In the genomic region with DNA sequence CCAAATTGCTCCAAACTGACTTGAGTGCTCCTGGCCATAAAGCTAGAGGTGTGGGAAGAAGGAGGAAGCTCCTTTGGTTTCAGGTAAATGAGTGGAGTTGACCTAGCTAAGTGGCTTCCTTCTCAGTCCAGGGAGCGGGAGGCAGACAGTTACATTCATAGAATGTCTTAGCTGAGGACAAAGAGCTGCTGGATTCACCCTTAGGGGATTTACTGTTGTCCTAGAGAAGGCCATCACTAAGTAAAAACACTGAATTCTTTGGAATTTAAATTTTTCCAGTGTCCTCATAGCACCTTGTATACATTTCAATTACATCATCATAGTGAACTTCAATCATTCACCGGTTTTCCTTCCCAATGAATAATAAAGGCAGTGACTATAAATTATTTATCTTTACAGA, we compare ENCODE assay signal across 43 cellular contexts. TPM values are rescaled to one million over a fixed set of nuclear protein-coding genes. Genes with fewer than 3 reads are reported as not detected.
"Had no signal": no experiment of that assay in that cellular context is flagged by ENCODE, and none has a peak within 500 bp of the region (broad histone marks: within the 10 kb centered on the region; RNA-seq: fewer than 3 reads in every experiment).

No MANE protein-coding gene starts in this region.

- H3K4me1 ChIP-seq: adrenal gland, ascending aorta, breast epithelium, colonic mucosa, esophagus squamous epithelium, heart right ventricle had no signal

- H3K27ac ChIP-seq: adrenal gland, ascending aorta, breast epithelium, cardiac muscle cell, colonic mucosa, epithelial cell of prostate, esophagus squamous epithelium, gastroesophageal sphincter, heart right ventricle, WERI-Rb-1 had no signal

- H3K27me3 Mint-ChIP-seq: activated CD4-positive, alpha-beta memory T cell treated with anti-CD3 and anti-CD28 coated beads for 36 hours; activated CD4-positive, alpha-beta T cell treated with anti-CD3 and anti-CD28 coated beads for 36 hours; activated CD8-positive, alpha-beta memory T cell treated with anti-CD3 and anti-CD28 coated beads, Interleukin-2, amount 10 ng/mL, durations not matched to agents 7 days and 5 days; activated naive CD4-positive, alpha-beta T cell treated with anti-CD3 and anti-CD28 coated beads, Interleukin-2, amount 50 U/mL, for 24 hours; activated naive CD8-positive, alpha-beta T cell treated with anti-CD3 and anti-CD28 coated beads for 36 hours; activated naive CD8-positive, alpha-beta T cell treated with anti-CD3 and anti-CD28 coated beads, Interleukin-2, amount 50 U/mL, for 24 hours; brain; T-helper 17 cell had no signal

- FAIRE-seq: endometrium, endothelial cell of umbilical vein had no signal

- H3K9me3 Mint-ChIP-seq: activated CD4-positive, alpha-beta memory T cell treated with anti-CD3 and anti-CD28 coated beads for 36 hours; activated CD4-positive, alpha-beta T cell treated with anti-CD3 and anti-CD28 coated beads, Interleukin-2, amount 10 ng/mL, durations not matched to agents 24 days and 14 days; activated naive CD4-positive, alpha-beta T cell treated with anti-CD3 and anti-CD28 coated beads for 36 hours; activated naive CD4-positive, alpha-beta T cell treated with anti-CD3 and anti-CD28 coated beads, Interleukin-2, amount 50 U/mL, for 24 hours; activated naive CD8-positive, alpha-beta T cell treated with anti-CD3 and anti-CD28 coated beads for 36 hours; activated naive CD8-positive, alpha-beta T cell treated with anti-CD3 and anti-CD28 coated beads, Interleukin-2, amount 50 U/mL, for 24 hours; activated T-helper 1 cell treated with anti-CD3 and anti-CD28 coated beads, Interleukin-12 subunit alpha, Interleukin-12 subunit beta, Interleukin-2, Interleukin-4 antibody, amounts not matched to agents 30 ng/mL and 10 ng/mL and 1 ng/mL, durations not matched to agents 14 hours and 24 hours and 36 hours; activated T-helper 2 cell treated with anti-CD3 and anti-CD28 coated beads, Interferon-gamma antibody, Interleukin-2, Interleukin-4, amounts not matched to agents 10 μg/mL and 5 μg/mL and 100 μg/mL, durations not matched to agents 14 hours and 24 hours and 36 hours; brain; T-helper 2 cell treated with Interferon-gamma antibody and Interleukin-4, amounts not matched to agents 5 μg/mL and 100 μg/mL, for 36 hours had no signal

- H3K4me3 Mint-ChIP-seq: activated CD4-positive, alpha-beta memory T cell treated with anti-CD3 and anti-CD28 coated beads for 36 hours; activated CD4-positive, alpha-beta T cell treated with anti-CD3 and anti-CD28 coated beads for 36 hours; activated CD4-positive, alpha-beta T cell treated with anti-CD3 and anti-CD28 coated beads, Interleukin-2, amount 10 ng/mL, durations not matched to agents 24 days and 14 days; activated CD8-positive, alpha-beta memory T cell treated with anti-CD3 and anti-CD28 coated beads, Interleukin-2, amount 10 ng/mL, durations not matched to agents 7 days and 5 days; activated CD8-positive, alpha-beta T cell treated with anti-CD3 and anti-CD28 coated beads, Interleukin-2, amount 10 ng/mL, durations not matched to agents 7 days and 5 days; activated naive CD4-positive, alpha-beta T cell treated with anti-CD3 and anti-CD28 coated beads for 36 hours; activated naive CD4-positive, alpha-beta T cell treated with anti-CD3 and anti-CD28 coated beads, Interleukin-2, amount 50 U/mL, for 24 hours; activated naive CD8-positive, alpha-beta T cell treated with anti-CD3 and anti-CD28 coated beads for 36 hours; activated naive CD8-positive, alpha-beta T cell treated with anti-CD3 and anti-CD28 coated beads, Interleukin-2, amount 50 U/mL, for 24 hours; activated T-helper 1 cell treated with anti-CD3 and anti-CD28 coated beads, Interleukin-12 subunit alpha, Interleukin-12 subunit beta, Interleukin-2, Interleukin-4 antibody, amounts not matched to agents 30 ng/mL and 10 ng/mL and 1 ng/mL, durations not matched to agents 14 hours and 24 hours and 36 hours; brain; T-helper 17 cell; T-helper 2 cell treated with Interferon-gamma antibody and Interleukin-4, amounts not matched to agents 5 μg/mL and 100 μg/mL, for 36 hours had no signal

- H3K27me3 ChIP-seq: adrenal gland, ascending aorta, breast epithelium, cardiac muscle cell, colonic mucosa, esophagus squamous epithelium, gastroesophageal sphincter, heart right ventricle had no signal

- H3K4me3 ChIP-seq: adrenal gland, ascending aorta, breast epithelium, cardiac muscle cell, colonic mucosa, esophagus squamous epithelium, gastroesophageal sphincter, heart right ventricle had no signal

- H3K36me3 Mint-ChIP-seq: activated CD4-positive, alpha-beta memory T cell treated with anti-CD3 and anti-CD28 coated beads for 36 hours; activated CD8-positive, alpha-beta memory T cell treated with anti-CD3 and anti-CD28 coated beads, Interleukin-2, amount 10 ng/mL, durations not matched to agents 7 days and 5 days; activated naive CD4-positive, alpha-beta T cell treated with anti-CD3 and anti-CD28 coated beads, Interleukin-2, amount 50 U/mL, for 24 hours; activated naive CD8-positive, alpha-beta T cell treated with anti-CD3 and anti-CD28 coated beads for 36 hours; brain had no signal

- H3K36me3 ChIP-seq: adrenal gland, ascending aorta, breast epithelium, cardiac muscle cell, colonic mucosa, esophagus squamous epithelium, gastroesophageal sphincter, heart right ventricle, WERI-Rb-1 had no signal

- H3K9me3 ChIP-seq: adrenal gland, ascending aorta, breast epithelium, colonic mucosa, esophagus squamous epithelium, gastroesophageal sphincter, heart right ventricle had no signal

- H3K4me1 Mint-ChIP-seq: activated CD4-positive, alpha-beta T cell treated with anti-CD3 and anti-CD28 coated beads for 36 hours; activated CD4-positive, alpha-beta T cell treated with anti-CD3 and anti-CD28 coated beads, Interleukin-2, amount 10 ng/mL, durations not matched to agents 24 days and 14 days; activated CD8-positive, alpha-beta memory T cell treated with anti-CD3 and anti-CD28 coated beads, Interleukin-2, amount 10 ng/mL, durations not matched to agents 7 days and 5 days; activated naive CD4-positive, alpha-beta T cell treated with anti-CD3 and anti-CD28 coated beads, Interleukin-2, amount 50 U/mL, for 24 hours; activated naive CD8-positive, alpha-beta T cell treated with anti-CD3 and anti-CD28 coated beads for 36 hours; activated naive CD8-positive, alpha-beta T cell treated with anti-CD3 and anti-CD28 coated beads, Interleukin-2, amount 50 U/mL, for 24 hours; T-helper 17 cell had no signal

- H3K27ac Mint-ChIP-seq: activated CD4-positive, alpha-beta memory T cell treated with anti-CD3 and anti-CD28 coated beads for 36 hours; activated CD4-positive, alpha-beta T cell treated with anti-CD3 and anti-CD28 coated beads for 36 hours; activated CD4-positive, alpha-beta T cell treated with anti-CD3 and anti-CD28 coated beads, Interleukin-2, amount 10 ng/mL, durations not matched to agents 24 days and 14 days; activated CD8-positive, alpha-beta memory T cell treated with anti-CD3 and anti-CD28 coated beads, Interleukin-2, amount 10 ng/mL, durations not matched to agents 7 days and 5 days; activated CD8-positive, alpha-beta T cell treated with anti-CD3 and anti-CD28 coated beads, Interleukin-2, amount 10 ng/mL, durations not matched to agents 7 days and 5 days; activated naive CD4-positive, alpha-beta T cell treated with anti-CD3 and anti-CD28 coated beads for 36 hours; activated naive CD4-positive, alpha-beta T cell treated with anti-CD3 and anti-CD28 coated beads, Interleukin-2, amount 50 U/mL, for 24 hours; activated naive CD8-positive, alpha-beta T cell treated with anti-CD3 and anti-CD28 coated beads for 36 hours; activated naive CD8-positive, alpha-beta T cell treated with anti-CD3 and anti-CD28 coated beads, Interleukin-2, amount 50 U/mL, for 24 hours; activated T-helper 1 cell treated with anti-CD3 and anti-CD28 coated beads, Interleukin-12 subunit alpha, Interleukin-12 subunit beta, Interleukin-2, Interleukin-4 antibody, amounts not matched to agents 30 ng/mL and 10 ng/mL and 1 ng/mL, durations not matched to agents 14 hours and 24 hours and 36 hours; activated T-helper 2 cell treated with anti-CD3 and anti-CD28 coated beads, Interferon-gamma antibody, Interleukin-2, Interleukin-4, amounts not matched to agents 10 μg/mL and 5 μg/mL and 100 μg/mL, durations not matched to agents 14 hours and 24 hours and 36 hours; brain; T-helper 17 cell; T-helper 2 cell treated with Interferon-gamma antibody and Interleukin-4, amounts not matched to agents 5 μg/mL and 100 μg/mL, for 36 hours had no signal

- ATAC-seq: activated CD4-positive, alpha-beta T cell treated with anti-CD3 and anti-CD28 coated beads for 36 hours; activated CD8-positive, alpha-beta memory T cell treated with anti-CD3 and anti-CD28 coated beads, Interleukin-2, amount 10 ng/mL, durations not matched to agents 7 days and 5 days; activated CD8-positive, alpha-beta T cell treated with anti-CD3 and anti-CD28 coated beads, Interleukin-2, amount 10 ng/mL, durations not matched to agents 7 days and 5 days; activated naive CD8-positive, alpha-beta T cell treated with anti-CD3 and anti-CD28 coated beads, Interleukin-2, amount 50 U/mL, for 24 hours; gastroesophageal sphincter; heart right ventricle; T-helper 17 cell had no signal

- DNase-seq: activated CD4-positive, alpha-beta memory T cell treated with anti-CD3 and anti-CD28 coated beads for 36 hours; activated CD4-positive, alpha-beta T cell treated with anti-CD3 and anti-CD28 coated beads for 36 hours; activated CD4-positive, alpha-beta T cell treated with anti-CD3 and anti-CD28 coated beads, Interleukin-2, amount 10 ng/mL, durations not matched to agents 24 days and 14 days; activated CD4-positive, CD25-positive, alpha-beta regulatory T cell; activated CD4-positive, CD25-positive, alpha-beta regulatory T cell treated with anti-CD3 and anti-CD28 coated beads, Interleukin-2, amount 50 U/mL, for 72 hours; activated CD8-positive, alpha-beta memory T cell treated with anti-CD3 and anti-CD28 coated beads, Interleukin-2, amount 10 ng/mL, durations not matched to agents 7 days and 5 days; activated CD8-positive, alpha-beta memory T cell treated with anti-CD3 and anti-CD28 coated beads, Interleukin-2, amount 50 U/mL, for 4 hours; activated CD8-positive, alpha-beta T cell treated with anti-CD3 and anti-CD28 coated beads, Interleukin-2, amount 10 ng/mL, durations not matched to agents 7 days and 5 days; activated effector memory CD4-positive, alpha-beta T cell treated with anti-CD3 and anti-CD28 coated beads, Interleukin-2, amount 50 U/mL, for 16 hours; activated naive CD4-positive, alpha-beta T cell treated with anti-CD3 and anti-CD28 coated beads for 36 hours; activated naive CD8-positive, alpha-beta T cell treated with anti-CD3 and anti-CD28 coated beads for 36 hours; activated naive CD8-positive, alpha-beta T cell treated with anti-CD3 and anti-CD28 coated beads, Interleukin-2, amount 50 U/mL, for 24 hours; activated T-cell treated with anti-CD3 and anti-CD28 coated beads, Interleukin-2, amount 50 U/mL, for 1 hour; activated T-cell treated with anti-CD3 and anti-CD28 coated beads, Interleukin-2, amount 50 U/mL, for 48 hours; adrenal gland; amygdala; central memory CD4-positive, alpha-beta T cell; cerebellar nuclear complex; colonic mucosa; effector CD8-positive, alpha-beta T cell; esophagus squamous epithelium; foreskin melanocyte; heart right ventricle; T-helper 17 cell; T1000; WERI-Rb-1 had no signal

RNA-seq across cellular contexts. Expression of a gene that starts 27.3 kb away (rescaled TPM):
- total RNA-seq: activated CD4-positive, alpha-beta memory T cell treated with anti-CD3 and anti-CD28 coated beads for 36 hours; activated CD4-positive, alpha-beta T cell treated with anti-CD3 and anti-CD28 coated beads for 36 hours; activated CD4-positive, alpha-beta T cell treated with anti-CD3 and anti-CD28 coated beads, Interleukin-2, amount 10 ng/mL, durations not matched to agents 24 days and 14 days; activated CD8-positive, alpha-beta memory T cell treated with anti-CD3 and anti-CD28 coated beads for 36 hours; activated CD8-positive, alpha-beta memory T cell treated with anti-CD3 and anti-CD28 coated beads, Interleukin-2, amount 10 ng/mL, durations not matched to agents 7 days and 5 days; activated CD8-positive, alpha-beta T cell treated with anti-CD3 and anti-CD28 coated beads, Interleukin-2, amount 10 ng/mL, durations not matched to agents 7 days and 5 days; activated naive CD4-positive, alpha-beta T cell treated with anti-CD3 and anti-CD28 coated beads for 36 hours; activated naive CD8-positive, alpha-beta T cell treated with anti-CD3 and anti-CD28 coated beads for 36 hours; activated T-helper 1 cell treated with anti-CD3 and anti-CD28 coated beads, Interleukin-12 subunit alpha, Interleukin-12 subunit beta, Interleukin-2, Interleukin-4 antibody, amounts not matched to agents 30 ng/mL and 10 ng/mL and 1 ng/mL, durations not matched to agents 14 hours and 24 hours and 36 hours; activated T-helper 2 cell treated with anti-CD3 and anti-CD28 coated beads, Interferon-gamma antibody, Interleukin-2, Interleukin-4, amounts not matched to agents 10 μg/mL and 5 μg/mL and 100 μg/mL, durations not matched to agents 14 hours and 24 hours and 36 hours; ascending aorta; cardiac muscle cell; colonic mucosa; dermis microvascular lymphatic vessel endothelial cell; endothelial cell of umbilical vein; fibroblast of lung; fibroblast of villous mesenchyme; glomerular endothelial cell; T-helper 17 cell had no signal
- polyA plus RNA-seq: adrenal gland, cardiac muscle cell, endothelial cell of umbilical vein, fibroblast of lung, heart right ventricle had no signal
